In genomic region chr7:106260136-106260561, GRCh38 we compare ENCODE assay signal across 9 cellular contexts. TPM values are rescaled to one million over a fixed set of nuclear protein-coding genes. Genes with fewer than 3 reads are reported as not detected.
DNase-seq lines count a peak whose midpoint lies in the region; ATAC-seq lines count a peak whose summit lies in the region.
"Had no signal": no experiment of that assay in that cellular context is flagged by ENCODE, and none has a peak within 500 bp of the region (broad histone marks: within the 10 kb centered on the region; RNA-seq: fewer than 3 reads in every experiment).

No MANE protein-coding gene starts in this region.

- CTCF ChIA-PET in activated CD8-positive, alpha-beta memory T cell treated with anti-CD3 and anti-CD28 coated beads, Interleukin-2, amount 10 ng/mL, durations not matched to agents 7 days and 5 days (lab: Charles Lee): interaction anchor here (0.7 to 1.0 kb wide), 2 partner anchors 154 to 476 kb away, joined by 3 read pairs; no protein-coding TSS in a partner anchor
- CTCF ChIA-PET in activated CD4-positive, alpha-beta memory T cell treated with anti-CD3 and anti-CD28 coated beads, Interleukin-2, amount 10 ng/mL, durations not matched to agents 7 days and 5 days (lab: Charles Lee): interaction anchor here (0.6 to 1.2 kb wide), 3 partner anchors 10 to 20 kb away, joined by 3 read pairs; no protein-coding TSS in a partner anchor
- CTCF ChIA-PET in CD8-positive, alpha-beta memory T cell (lab: Charles Lee): no interaction called here

- peaks cover 10% of the 10 kb centered on the region for H3K4me1 ChIP-seq in CD8-positive, alpha-beta memory T cell (ENCODE audit: insufficient read depth, low read length)

- POLR2A ChIA-PET in activated CD4-positive, alpha-beta memory T cell treated with anti-CD3 and anti-CD28 coated beads, Interleukin-2, amount 10 ng/mL, durations not matched to agents 7 days and 5 days (lab: Charles Lee): interaction anchor here (1.6 to 1.9 kb wide), 2 partner anchors 22 to 25 kb away, joined by 4 to 9 read pairs; partner anchors contain the start of gene NAMPT
- POLR2A ChIA-PET in CD8-positive, alpha-beta memory T cell (lab: Charles Lee): no interaction called here

- no peaks in the 10 kb centered on the region for H3K27me3 Mint-ChIP-seq in activated CD8-positive, alpha-beta memory T cell treated with anti-CD3 and anti-CD28 coated beads, Interleukin-2, amount 10 ng/mL, durations not matched to agents 7 days and 5 days
- H3K27me3 Mint-ChIP-seq in activated CD4-positive, alpha-beta memory T cell treated with anti-CD3 and anti-CD28 coated beads, Interleukin-2, amount 10 ng/mL, durations not matched to agents 7 days and 5 days: no peaks in the 10 kb centered on the region
- H3K27me3 Mint-ChIP-seq in CD8-positive, alpha-beta memory T cell: no peaks in the 10 kb centered on the region
- H3K27me3 Mint-ChIP-seq in activated T-helper 1 cell treated with anti-CD3 and anti-CD28 coated beads, Interleukin-12 subunit alpha, Interleukin-12 subunit beta, Interleukin-2, Interleukin-4 antibody, amounts not matched to agents 30 ng/mL and 10 ng/mL and 1 ng/mL, durations not matched to agents 14 hours and 24 hours and 36 hours (ENCODE audit: insufficient read depth): no peaks in the 10 kb centered on the region

- H3K9me3 ChIP-seq in CD8-positive, alpha-beta memory T cell (ENCODE audit: low read length): no peaks in the 10 kb centered on the region

- H3K9me3 Mint-ChIP-seq in activated CD8-positive, alpha-beta memory T cell treated with anti-CD3 and anti-CD28 coated beads, Interleukin-2, amount 10 ng/mL, durations not matched to agents 7 days and 5 days (ENCODE audit: low read depth): no peaks in the 10 kb centered on the region
- no peaks in the 10 kb centered on the region for H3K9me3 Mint-ChIP-seq in activated CD4-positive, alpha-beta memory T cell treated with anti-CD3 and anti-CD28 coated beads, Interleukin-2, amount 10 ng/mL, durations not matched to agents 7 days and 5 days
- no peaks in the 10 kb centered on the region for H3K9me3 Mint-ChIP-seq in CD8-positive, alpha-beta memory T cell
- no peaks in the 10 kb centered on the region for H3K9me3 Mint-ChIP-seq in activated T-helper 1 cell treated with anti-CD3 and anti-CD28 coated beads, Interleukin-12 subunit alpha, Interleukin-12 subunit beta, Interleukin-2, Interleukin-4 antibody, amounts not matched to agents 30 ng/mL and 10 ng/mL and 1 ng/mL, durations not matched to agents 14 hours and 24 hours and 36 hours

- no peaks in the 10 kb centered on the region for H3K27me3 ChIP-seq in CD8-positive, alpha-beta memory T cell (ENCODE audit: insufficient read depth, low read length, poor library complexity, severe bottlenecking)

- no peak for DNase-seq in activated CD8-positive, alpha-beta memory T cell treated with anti-CD3 and anti-CD28 coated beads, Interleukin-2, amount 10 ng/mL, durations not matched to agents 7 days and 5 days
- no peak for DNase-seq in activated CD8-positive, alpha-beta memory T cell treated with anti-CD3 and anti-CD28 coated beads for 24 hours
- no peak for DNase-seq in activated CD4-positive, alpha-beta memory T cell treated with anti-CD3 and anti-CD28 coated beads, Interleukin-2, amount 10 ng/mL, durations not matched to agents 7 days and 5 days
- DNase-seq in stimulated activated naive CD8-positive, alpha-beta T cell treated with anti-CD3 and anti-CD28 coated beads, Interleukin-15, Interleukin-2, amounts not matched to agents 100 U/mL and 50 U/mL, for 24 hours: no peak
- DNase-seq in H4 (ENCODE audit: low spot score): no peak
- no peak for DNase-seq in CD8-positive, alpha-beta memory T cell
- DNase-seq in activated T-helper 1 cell treated with anti-CD3 and anti-CD28 coated beads, Interleukin-12 subunit alpha, Interleukin-12 subunit beta, Interleukin-2, Interleukin-4 antibody, amounts not matched to agents 30 ng/mL and 10 ng/mL and 1 ng/mL, durations not matched to agents 14 hours and 24 hours and 36 hours (ENCODE audit: low spot score): no peak

- intact Hi-C loops in activated T-helper 1 cell treated with anti-CD3 and anti-CD28 coated beads, Interleukin-12 subunit alpha, Interleukin-12 subunit beta, Interleukin-2, Interleukin-4 antibody, amounts not matched to agents 30 ng/mL and 10 ng/mL and 1 ng/mL, durations not matched to agents 14 hours and 24 hours and 36 hours (cut with micrococcal nuclease): no loop called here

- H3K27ac Mint-ChIP-seq in activated CD8-positive, alpha-beta memory T cell treated with anti-CD3 and anti-CD28 coated beads, Interleukin-2, amount 10 ng/mL, durations not matched to agents 7 days and 5 days: peak overlapping the region; percentile 67
- H3K27ac Mint-ChIP-seq in activated CD4-positive, alpha-beta memory T cell treated with anti-CD3 and anti-CD28 coated beads, Interleukin-2, amount 10 ng/mL, durations not matched to agents 7 days and 5 days: peak overlapping the region; percentile 53
- H3K27ac Mint-ChIP-seq in CD8-positive, alpha-beta memory T cell: peak overlapping the region in 2 of 8 donors; percentile 4 to 21
- H3K27ac Mint-ChIP-seq in activated T-helper 1 cell treated with anti-CD3 and anti-CD28 coated beads, Interleukin-12 subunit alpha, Interleukin-12 subunit beta, Interleukin-2, Interleukin-4 antibody, amounts not matched to agents 30 ng/mL and 10 ng/mL and 1 ng/mL, durations not matched to agents 14 hours and 24 hours and 36 hours: no peak overlapping the region

- H3K36me3 Mint-ChIP-seq in activated CD8-positive, alpha-beta memory T cell treated with anti-CD3 and anti-CD28 coated beads, Interleukin-2, amount 10 ng/mL, durations not matched to agents 7 days and 5 days: peaks cover 77% of the 10 kb centered on the region
- H3K36me3 Mint-ChIP-seq in activated CD4-positive, alpha-beta memory T cell treated with anti-CD3 and anti-CD28 coated beads, Interleukin-2, amount 10 ng/mL, durations not matched to agents 7 days and 5 days (ENCODE audit: low read depth): peaks cover 78% of the 10 kb centered on the region
- H3K36me3 Mint-ChIP-seq in CD8-positive, alpha-beta memory T cell: peaks cover 25 to 66% (median 36%) of the 10 kb centered on the region in 3 donors
- peaks cover 79% of the 10 kb centered on the region for H3K36me3 Mint-ChIP-seq in activated T-helper 1 cell treated with anti-CD3 and anti-CD28 coated beads, Interleukin-12 subunit alpha, Interleukin-12 subunit beta, Interleukin-2, Interleukin-4 antibody, amounts not matched to agents 30 ng/mL and 10 ng/mL and 1 ng/mL, durations not matched to agents 14 hours and 24 hours and 36 hours (ENCODE audit: low read depth)

- no peak overlapping the region for H3K4me3 Mint-ChIP-seq in activated CD8-positive, alpha-beta memory T cell treated with anti-CD3 and anti-CD28 coated beads, Interleukin-2, amount 10 ng/mL, durations not matched to agents 7 days and 5 days
- H3K4me3 Mint-ChIP-seq in activated CD4-positive, alpha-beta memory T cell treated with anti-CD3 and anti-CD28 coated beads, Interleukin-2, amount 10 ng/mL, durations not matched to agents 7 days and 5 days: no peak overlapping the region
- no peak overlapping the region for H3K4me3 Mint-ChIP-seq in CD8-positive, alpha-beta memory T cell
- H3K4me3 Mint-ChIP-seq in activated T-helper 1 cell treated with anti-CD3 and anti-CD28 coated beads, Interleukin-12 subunit alpha, Interleukin-12 subunit beta, Interleukin-2, Interleukin-4 antibody, amounts not matched to agents 30 ng/mL and 10 ng/mL and 1 ng/mL, durations not matched to agents 14 hours and 24 hours and 36 hours: no peak overlapping the region

- H3K4me1 Mint-ChIP-seq in activated CD8-positive, alpha-beta memory T cell treated with anti-CD3 and anti-CD28 coated beads, Interleukin-2, amount 10 ng/mL, durations not matched to agents 7 days and 5 days: peaks cover 51% of the 10 kb centered on the region
- H3K4me1 Mint-ChIP-seq in activated CD4-positive, alpha-beta memory T cell treated with anti-CD3 and anti-CD28 coated beads, Interleukin-2, amount 10 ng/mL, durations not matched to agents 7 days and 5 days: peaks cover 41% of the 10 kb centered on the region
- H3K4me1 Mint-ChIP-seq in CD8-positive, alpha-beta memory T cell: peaks cover 11 to 20% (median 17%) of the 10 kb centered on the region in 3 donors
- peaks cover 43% of the 10 kb centered on the region for H3K4me1 Mint-ChIP-seq in activated T-helper 1 cell treated with anti-CD3 and anti-CD28 coated beads, Interleukin-12 subunit alpha, Interleukin-12 subunit beta, Interleukin-2, Interleukin-4 antibody, amounts not matched to agents 30 ng/mL and 10 ng/mL and 1 ng/mL, durations not matched to agents 14 hours and 24 hours and 36 hours (ENCODE audit: low read depth)

- H3K27ac ChIP-seq in CD8-positive, alpha-beta memory T cell (ENCODE audit: low read depth, low read length): no peak overlapping the region

- H3K4me3 ChIP-seq in CD8-positive, alpha-beta memory T cell (ENCODE audit: low read length): no peak overlapping the region
- H3K4me3 ChIP-seq: lung had no signal

- ATAC-seq in activated CD8-positive, alpha-beta memory T cell treated with anti-CD3 and anti-CD28 coated beads, Interleukin-2, amount 10 ng/mL, durations not matched to agents 7 days and 5 days: peak; percentile 47
- ATAC-seq in HG02678 (IDR thresholded peaks at IDR 0.05; ENCODE audit: unreplicated experiment): peak; percentile 80
- peak; percentile 15 for ATAC-seq in stimulated activated naive CD8-positive, alpha-beta T cell treated with anti-CD3 and anti-CD28 coated beads, Interleukin-15, Interleukin-2, amounts not matched to agents 100 U/mL and 50 U/mL, for 24 hours

- no peaks in the 10 kb centered on the region for H3K36me3 ChIP-seq in CD8-positive, alpha-beta memory T cell (ENCODE audit: insufficient read depth, low read length)

RNA-seq across cellular contexts. Expression of gene NAMPT, which starts 24.6 kb away (rescaled TPM):
- total RNA-seq in activated CD8-positive, alpha-beta memory T cell treated with anti-CD3 and anti-CD28 coated beads, Interleukin-2, amount 10 ng/mL, durations not matched to agents 7 days and 5 days: 100 to 1,000 TPM in 1 of 2 experiments, 10 to 100 TPM in 1; 89.7 to 188 TPM
- 100 to 1,000 TPM; 130 to 134 TPM for total RNA-seq in activated CD4-positive, alpha-beta memory T cell treated with anti-CD3 and anti-CD28 coated beads, Interleukin-2, amount 10 ng/mL, durations not matched to agents 7 days and 5 days
- 153 and 193 TPM in 2 replicates for total RNA-seq in H4 (2014; rRNA removed; shearing (Covaris generic))
- 100 to 1,000 TPM; 723 to 742 TPM for total RNA-seq in CD8-positive, alpha-beta memory T cell
- polyA plus RNA-seq in CD8-positive, alpha-beta memory T cell: 15.9 TPM
- total RNA-seq in activated T-helper 1 cell treated with anti-CD3 and anti-CD28 coated beads, Interleukin-12 subunit alpha, Interleukin-12 subunit beta, Interleukin-2, Interleukin-4 antibody, amounts not matched to agents 30 ng/mL and 10 ng/mL and 1 ng/mL, durations not matched to agents 14 hours and 24 hours and 36 hours: 415 and 417 TPM in 2 replicates

Comparison
In these comparisons a context has a peak if more than half of its experiments do, and no peak if none do; other contexts are left out.
1. ATAC-seq: peak in every context shown above with its lines; median percentile 80 in HG02678; 47 in activated CD8-positive, alpha-beta memory T cell treated with anti-CD3 and anti-CD28 coated beads, Interleukin-2, amount 10 ng/mL, durations not matched to agents 7 days and 5 days; 15 in stimulated activated naive CD8-positive, alpha-beta T cell treated with anti-CD3 and anti-CD28 coated beads, Interleukin-15, Interleukin-2, amounts not matched to agents 100 U/mL and 50 U/mL, for 24 hours.